ENCODE assay signal across 17 cellular contexts in the genomic region with DNA sequence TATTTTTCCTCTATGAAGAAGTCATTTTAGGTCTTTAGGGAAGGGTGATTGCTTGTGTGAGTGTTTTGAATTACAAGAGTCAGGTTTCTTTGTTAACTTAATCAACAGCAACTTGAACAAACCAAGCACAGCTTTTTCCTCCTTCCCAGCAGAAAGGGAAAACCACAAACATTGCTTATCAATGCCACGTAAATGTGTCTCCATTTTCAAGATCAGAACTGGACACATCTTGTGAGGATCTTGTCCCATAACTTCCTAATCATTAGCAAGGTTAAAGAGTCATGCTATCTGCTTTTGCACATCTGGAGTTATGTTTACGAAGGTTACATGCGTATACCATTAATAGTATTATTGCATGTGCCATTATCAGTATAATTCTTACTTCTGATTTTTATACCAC.
"Had no signal": no experiment of that assay in that cellular context is flagged by ENCODE, and none has a peak within 500 bp of the region (broad histone marks: within the 10 kb centered on the region; RNA-seq: fewer than 3 reads in every experiment).

No MANE protein-coding gene starts in this region.

- H3K27ac ChIP-seq: esophagus squamous epithelium, spleen, thoracic aorta, upper lobe of left lung had no signal

- H3K27me3 ChIP-seq: esophagus squamous epithelium, spleen, upper lobe of left lung had no signal

- H3K27me3 Mint-ChIP-seq: activated naive CD4-positive, alpha-beta T cell treated with anti-CD3 and anti-CD28 coated beads, Interleukin-2, amount 50 U/mL, for 24 hours; dendritic cell treated with granulocyte-macrophage colony-stimulating factor and Interleukin-4, amounts not matched to agents 40 ng/mL and 50 ng/mL, for 4 days; stimulated activated naive B cell treated with anti-CD40 and anti-IgM and Interleukin-4, amounts not matched to agents 10 μg/mL and 1 μg/mL and 100 μg/mL, for 72 hours had no signal

- H3K4me1 ChIP-seq: esophagus squamous epithelium, spleen, upper lobe of left lung had no signal

- H3K9me3 ChIP-seq: esophagus squamous epithelium, spleen, thoracic aorta, upper lobe of left lung had no signal

- H3K36me3 Mint-ChIP-seq: activated naive CD4-positive, alpha-beta T cell treated with anti-CD3 and anti-CD28 coated beads, Interleukin-2, amount 50 U/mL, for 24 hours; naive thymus-derived CD8-positive, alpha-beta T cell; stimulated activated naive B cell treated with anti-CD40 and anti-IgM and Interleukin-4, amounts not matched to agents 10 μg/mL and 1 μg/mL and 100 μg/mL, for 72 hours had no signal

- H3K27ac Mint-ChIP-seq: activated naive CD4-positive, alpha-beta T cell treated with anti-CD3 and anti-CD28 coated beads, Interleukin-2, amount 50 U/mL, for 24 hours; activated T-cell treated with anti-CD3 and anti-CD28 coated beads, Interleukin-2, amount 50 U/mL, for 72 hours; dendritic cell treated with granulocyte-macrophage colony-stimulating factor and Interleukin-4, amounts not matched to agents 40 ng/mL and 50 ng/mL, for 4 days; naive thymus-derived CD8-positive, alpha-beta T cell; stimulated activated naive B cell treated with anti-CD40 and anti-IgM and Interleukin-4, amounts not matched to agents 10 μg/mL and 1 μg/mL and 100 μg/mL, for 72 hours; T-helper 2 cell treated with Interferon-gamma antibody and Interleukin-4, amounts not matched to agents 5 μg/mL and 100 μg/mL, for 36 hours had no signal

- H3K36me3 ChIP-seq: esophagus squamous epithelium, spleen, thoracic aorta, upper lobe of left lung had no signal

- H3K9me3 Mint-ChIP-seq: activated naive CD4-positive, alpha-beta T cell treated with anti-CD3 and anti-CD28 coated beads, Interleukin-2, amount 50 U/mL, for 24 hours; activated T-cell treated with anti-CD3 and anti-CD28 coated beads, Interleukin-2, amount 50 U/mL, for 72 hours; dendritic cell treated with granulocyte-macrophage colony-stimulating factor and Interleukin-4, amounts not matched to agents 40 ng/mL and 50 ng/mL, for 4 days; stimulated activated naive B cell treated with anti-CD40 and anti-IgM and Interleukin-4, amounts not matched to agents 10 μg/mL and 1 μg/mL and 100 μg/mL, for 72 hours had no signal

- H3K4me3 Mint-ChIP-seq: activated naive CD4-positive, alpha-beta T cell treated with anti-CD3 and anti-CD28 coated beads, Interleukin-2, amount 50 U/mL, for 24 hours; activated T-cell treated with anti-CD3 and anti-CD28 coated beads, Interleukin-2, amount 50 U/mL, for 72 hours; dendritic cell treated with granulocyte-macrophage colony-stimulating factor and Interleukin-4, amounts not matched to agents 40 ng/mL and 50 ng/mL, for 4 days; naive thymus-derived CD8-positive, alpha-beta T cell; stimulated activated naive B cell treated with anti-CD40 and anti-IgM and Interleukin-4, amounts not matched to agents 10 μg/mL and 1 μg/mL and 100 μg/mL, for 72 hours; T-helper 2 cell treated with Interferon-gamma antibody and Interleukin-4, amounts not matched to agents 5 μg/mL and 100 μg/mL, for 36 hours had no signal

- H3K4me3 ChIP-seq: esophagus squamous epithelium, spleen, thoracic aorta, upper lobe of left lung had no signal

- ATAC-seq: activated CD4-positive, CD25-positive, alpha-beta regulatory T cell treated with anti-CD3 and anti-CD28 coated beads, Interleukin-2, amount 50 U/mL, for 24 hours; activated T-cell treated with anti-CD3 and anti-CD28 coated beads, Interleukin-2, amount 50 U/mL, for 72 hours; left cardiac atrium; naive thymus-derived CD8-positive, alpha-beta T cell; sciatic nerve; stimulated activated naive B cell treated with anti-CD40 and anti-IgM and Interleukin-4, amounts not matched to agents 10 μg/mL and 1 μg/mL and 100 μg/mL, for 72 hours had no signal

- DNase-seq: activated effector memory CD4-positive, alpha-beta T cell treated with anti-CD3 and anti-CD28 coated beads, Interleukin-2, amount 50 U/mL, for 16 hours; activated T-cell treated with anti-CD3 and anti-CD28 coated beads, Interleukin-2, amount 50 U/mL, for 72 hours; effector CD8-positive, alpha-beta T cell; esophagus squamous epithelium; foreskin fibroblast; left cardiac atrium; mesendoderm; naive thymus-derived CD8-positive, alpha-beta T cell; spleen; stimulated activated naive B cell treated with anti-CD40 and anti-IgM and Interleukin-4, amounts not matched to agents 10 μg/mL and 1 μg/mL and 100 μg/mL, for 72 hours; upper lobe of left lung had no signal

- H3K4me1 Mint-ChIP-seq: activated naive CD4-positive, alpha-beta T cell treated with anti-CD3 and anti-CD28 coated beads, Interleukin-2, amount 50 U/mL, for 24 hours; naive thymus-derived CD8-positive, alpha-beta T cell; stimulated activated naive B cell treated with anti-CD40 and anti-IgM and Interleukin-4, amounts not matched to agents 10 μg/mL and 1 μg/mL and 100 μg/mL, for 72 hours had no signal
